ENCODE assay signal across 22 cellular contexts in genomic region chr14:33836895-33837577, GRCh38.
DNase-seq lines count a peak whose midpoint lies in the region; ATAC-seq, FAIRE-seq and TF ChIP-seq lines count a peak whose summit lies in the region.
"Had no signal": no experiment of that assay in that cellular context is flagged by ENCODE, and none has a peak within 500 bp of the region (broad histone marks: within the 10 kb centered on the region; RNA-seq: fewer than 3 reads in every experiment).

No MANE protein-coding gene starts in this region.

- no peaks in the 10 kb centered on the region for H3K36me3 Mint-ChIP-seq in astrocyte (ENCODE audit: low read depth, unreplicated experiment)
- H3K36me3 Mint-ChIP-seq: IgD-negative memory B cell had no signal

- H3K4me2 ChIP-seq in astrocyte (ENCODE audit: low read length): no peak overlapping the region

- H3K27me3 ChIP-seq in astrocyte (ENCODE audit: insufficient read depth, low read length) (no peaks in the 10 kb centered on the region), iPS-20b (ENCODE audit: insufficient read depth, low read length) (no peaks in the 10 kb centered on the region)
- H3K27me3 ChIP-seq: MG63, SJCRH30 had no signal

- no peak for ATAC-seq in HG02571 (IDR thresholded peaks at IDR 0.05; ENCODE audit: unreplicated experiment)
- no peak for ATAC-seq in GM21447 (IDR thresholded peaks at IDR 0.05; ENCODE audit: unreplicated experiment)
- ATAC-seq: HCT116 had no signal

- H3K27ac ChIP-seq in astrocyte (ENCODE audit: low read depth, low read length): no peak overlapping the region
- H3K27ac ChIP-seq in iPS-20b (ENCODE audit: low read length): no peak overlapping the region
- H3K27ac ChIP-seq: GM23248, SJCRH30 had no signal

- no peaks in the 10 kb centered on the region for H4K20me1 ChIP-seq in astrocyte (ENCODE audit: insufficient read depth, low read length)

- H3K4me3 ChIP-seq in astrocyte (ENCODE audit: insufficient read depth, low read depth, low read length): no peak overlapping the region
- H3K4me3 ChIP-seq in iPS-20b (ENCODE audit: low read length): no peak overlapping the region
- H3K4me3 ChIP-seq: GM23248, MG63, SJCRH30 had no signal

- no peaks in the 10 kb centered on the region for H3K9me3 ChIP-seq in astrocyte (ENCODE audit: insufficient read depth, low read depth, low read length)
- no peaks in the 10 kb centered on the region for H3K9me3 ChIP-seq in iPS-20b (ENCODE audit: insufficient read depth, low read depth, low read length)
- H3K9me3 ChIP-seq: MG63, SJCRH30 had no signal

- H3K27ac Mint-ChIP-seq in astrocyte (ENCODE audit: unreplicated experiment): peak overlapping the region; percentile 21
- H3K27ac Mint-ChIP-seq: B cell, IgD-negative memory B cell had no signal

- H3K4me3 Mint-ChIP-seq in astrocyte (ENCODE audit: unreplicated experiment): no peak overlapping the region
- H3K4me3 Mint-ChIP-seq: B cell, IgD-negative memory B cell had no signal

- H3K4me1 ChIP-seq in astrocyte (ENCODE audit: insufficient read depth, low read length): no peaks in the 10 kb centered on the region
- peaks cover 12% of the 10 kb centered on the region; the same call in 1 of the 2 replicates for H3K4me1 ChIP-seq in iPS-20b (ENCODE audit: insufficient read depth, low read length)

- FAIRE-seq in astrocyte (lab: Jason Lieb, UNC): no peak
- FAIRE-seq: HTR-8/SVneo had no signal

- peaks cover 3% of the 10 kb centered on the region for H3K4me1 Mint-ChIP-seq in astrocyte (ENCODE audit: low read depth, unreplicated experiment)
- H3K4me1 Mint-ChIP-seq: B cell, IgD-negative memory B cell had no signal

- TF ChIP-seq CTCF in astrocyte (IDR thresholded peaks at IDR 0.05; ENCODE audit: insufficient read depth, low read depth, low read length): no peak

- DNase-seq in NCI-H2107 treated with DMSO at 0.1 percent for 48 hours (lab: John Stamatoyannopoulos, UW; ENCODE audit: unreplicated experiment) (peak; percentile 49), NCI-H2107 (lab: John Stamatoyannopoulos, UW) (no peak), astrocyte (ENCODE audit: low read depth) (no peak), pons (ENCODE audit: low spot score) (peak; percentile 4)
- no peak for DNase-seq in activated effector memory CD4-positive, alpha-beta T cell treated with Interleukin-2 at 50 U/mL for 16 hours
- DNase-seq: GF-D8, GM23248, Kasumi-1, MG63, NCI-H1048, NCI-H1436, NCI-H2081, NCI-H510A, NCI-H82 had no signal

- H3K79me2 ChIP-seq in astrocyte (ENCODE audit: insufficient read depth, low read length): no peaks in the 10 kb centered on the region

- H3K27me3 Mint-ChIP-seq in astrocyte (ENCODE audit: low read depth, unreplicated experiment): no peaks in the 10 kb centered on the region
- H3K27me3 Mint-ChIP-seq: IgD-negative memory B cell had no signal

- peak overlapping the region; percentile 16 for H2AFZ ChIP-seq in astrocyte (ENCODE audit: low read depth, low read length)
- H2AFZ ChIP-seq: GM23248 had no signal

- H3K9ac ChIP-seq in astrocyte (ENCODE audit: low read length) (no peak overlapping the region), iPS-20b (ENCODE audit: low read depth, low read length) (peak overlapping the region; percentile 11; the same call in 1 of the 2 replicates)
- H3K9ac ChIP-seq: GM23248 had no signal

- no peaks in the 10 kb centered on the region for H3K36me3 ChIP-seq in astrocyte (ENCODE audit: insufficient read depth, low read length)
- H3K36me3 ChIP-seq in iPS-20b (ENCODE audit: insufficient read depth, low read depth, low read length): no peaks in the 10 kb centered on the region
- H3K36me3 ChIP-seq: MG63, SJCRH30 had no signal

- H3K9me3 Mint-ChIP-seq in astrocyte (ENCODE audit: unreplicated experiment): no peaks in the 10 kb centered on the region

Comparison
In these comparisons a context has a peak if more than half of its experiments do, and no peak if none do; other contexts are left out.
1. DNase-seq: peak in NCI-H2107 treated with DMSO at 0.1 percent for 48 hours (single experiment) and pons (single experiment); none in NCI-H2107 (single experiment), astrocyte (single experiment) and activated effector memory CD4-positive, alpha-beta T cell treated with Interleukin-2 at 50 U/mL for 16 hours (single experiment).